Comparison of ENCODE assay signal across 13 cellular contexts in genomic region chr20:47929368-47930115, GRCh38.
DNase-seq lines count a peak whose midpoint lies in the region; ATAC-seq and TF ChIP-seq lines count a peak whose summit lies in the region.
"Had no signal": no experiment of that assay in that cellular context is flagged by ENCODE, and none has a peak within 500 bp of the region (broad histone marks: within the 10 kb centered on the region; RNA-seq: fewer than 3 reads in every experiment).

No MANE protein-coding gene starts in this region.

- H3K4me3 ChIP-seq in cardiac muscle cell (no peak overlapping the region), adipocyte (ENCODE audit: low read length) (no peak overlapping the region)
- H3K4me3 ChIP-seq: HAP-1 had no signal

- no peaks in the 10 kb centered on the region for H3K4me1 Mint-ChIP-seq in stimulated activated memory B cell treated with anti-CD40 and anti-IgM and Interleukin-4, amounts not matched to agents 10 μg/mL and 1 μg/mL and 100 μg/mL, for 72 hours
- peaks cover 17% of the 10 kb centered on the region for H3K4me1 Mint-ChIP-seq in WTC11

- H3K9me3 Mint-ChIP-seq in stimulated activated memory B cell treated with anti-CD40 and anti-IgM and Interleukin-4, amounts not matched to agents 10 μg/mL and 1 μg/mL and 100 μg/mL, for 72 hours = peaks cover 2% of the 10 kb centered on the region
- peaks cover 30% of the 10 kb centered on the region for H3K9me3 Mint-ChIP-seq in WTC11
- H3K9me3 Mint-ChIP-seq: dendritic cell treated with granulocyte-macrophage colony-stimulating factor and Interleukin-4, amounts not matched to agents 40 ng/mL and 50 ng/mL, for 4 days had no signal

- intact Hi-C loops in Right ventricle myocardium superior (cut with DNase I) = no loop called here

- POLR2A ChIA-PET in WTC11 (lab: Charles Lee) = no interaction called here

- no peak for ATAC-seq in Right ventricle myocardium superior (ENCODE audit: poor library complexity)
- peak; percentile 13 for ATAC-seq in foreskin keratinocyte
- no peak for ATAC-seq in HG03135 (IDR thresholded peaks at IDR 0.05; ENCODE audit: unreplicated experiment)
- ATAC-seq in stimulated activated memory B cell treated with anti-CD40 and anti-IgM and Interleukin-4, amounts not matched to agents 10 μg/mL and 1 μg/mL and 100 μg/mL, for 72 hours = no peak
- no peak for ATAC-seq in WTC11

- CTCF ChIA-PET in WTC11 (lab: Charles Lee) = no interaction called here

- H3K9ac ChIP-seq in adipocyte (ENCODE audit: low read length) = peak overlapping the region; percentile 47

- no peak overlapping the region for H3K4me3 Mint-ChIP-seq in stimulated activated memory B cell treated with anti-CD40 and anti-IgM and Interleukin-4, amounts not matched to agents 10 μg/mL and 1 μg/mL and 100 μg/mL, for 72 hours
- H3K4me3 Mint-ChIP-seq in WTC11 = no peak overlapping the region
- H3K4me3 Mint-ChIP-seq: dendritic cell treated with granulocyte-macrophage colony-stimulating factor and Interleukin-4, amounts not matched to agents 40 ng/mL and 50 ng/mL, for 4 days had no signal

- H3K27me3 ChIP-seq in cardiac muscle cell (no peaks in the 10 kb centered on the region), adipocyte (replicated peaks; ENCODE audit: control insufficient read depth, insufficient read depth, low read length) (peaks cover 7% of the 10 kb centered on the region), foreskin keratinocyte (no peaks in the 10 kb centered on the region)

- H3K4me1 ChIP-seq in cardiac muscle cell (ENCODE audit: low read depth) (no peaks in the 10 kb centered on the region), adipocyte (ENCODE audit: control insufficient read depth, insufficient read depth, low read length) (peaks cover 10% of the 10 kb centered on the region), foreskin keratinocyte (peaks cover 46% of the 10 kb centered on the region)
- H3K4me1 ChIP-seq: HAP-1 had no signal

- H3K27me3 Mint-ChIP-seq in stimulated activated memory B cell treated with anti-CD40 and anti-IgM and Interleukin-4, amounts not matched to agents 10 μg/mL and 1 μg/mL and 100 μg/mL, for 72 hours = peaks cover 9% of the 10 kb centered on the region
- no peaks in the 10 kb centered on the region; the same call in 1 of the 2 replicates for H3K27me3 Mint-ChIP-seq in WTC11 (ENCODE audit: low read depth)

- no peaks in the 10 kb centered on the region for H3K36me3 ChIP-seq in cardiac muscle cell
- no peaks in the 10 kb centered on the region for H3K36me3 ChIP-seq in adipocyte (ENCODE audit: control insufficient read depth, insufficient read depth, low read length, severe bottlenecking)
- H3K36me3 ChIP-seq: HAP-1 had no signal

- no peaks in the 10 kb centered on the region for H3K9me3 ChIP-seq in cardiac muscle cell (ENCODE audit: low read depth)
- H3K9me3 ChIP-seq in adipocyte (ENCODE audit: control insufficient read depth, low read length) = no peaks in the 10 kb centered on the region
- H3K9me3 ChIP-seq: HAP-1 had no signal

- TF ChIP-seq CTCF in cardiac muscle cell (IDR thresholded peaks at IDR 0.05; ENCODE audit: low read depth, low read length) (no peak), foreskin keratinocyte (conservative IDR thresholded peaks at IDR 0.05) (no peak), WTC11 (IDR thresholded peaks at IDR 0.05) (no peak)

- DNase-seq in cardiac muscle cell (ENCODE audit: low read depth in 1 of 2, low spot score in 1 of 2) (peak; percentile 30 to 75), Right ventricle myocardium superior (no peak), adipocyte (ENCODE audit: low read depth) (peak; percentile 76), foreskin keratinocyte (peak; percentile 83 to 89), WTC11 (ENCODE audit: low spot score) (no peak)
- no peak for DNase-seq in activated T-cell treated with anti-CD3 and anti-CD28 coated beads, Interleukin-2, amount 50 U/mL, for 1 hour
- DNase-seq: activated CD4-positive, CD25-positive, alpha-beta regulatory T cell treated with anti-CD3 and anti-CD28 coated beads, Interleukin-2, amount 50 U/mL, for 72 hours; activated effector memory CD4-positive, alpha-beta T cell treated with Interleukin-2 at 50 U/mL for 16 hours; stimulated activated CD4-positive, alpha-beta T cell treated with anti-CD3 and anti-CD28 coated beads, Interleukin-4, amount 100 ng/mL, for 24 hours had no signal

- H3K36me3 Mint-ChIP-seq in stimulated activated memory B cell treated with anti-CD40 and anti-IgM and Interleukin-4, amounts not matched to agents 10 μg/mL and 1 μg/mL and 100 μg/mL, for 72 hours = no peaks in the 10 kb centered on the region
- peaks cover 3% of the 10 kb centered on the region for H3K36me3 Mint-ChIP-seq in WTC11

- H3K27ac ChIP-seq in cardiac muscle cell = no peak overlapping the region
- H3K27ac ChIP-seq in foreskin keratinocyte = peak overlapping the region; percentile 99

- no peak overlapping the region for H3K27ac Mint-ChIP-seq in stimulated activated memory B cell treated with anti-CD40 and anti-IgM and Interleukin-4, amounts not matched to agents 10 μg/mL and 1 μg/mL and 100 μg/mL, for 72 hours
- no peak overlapping the region for H3K27ac Mint-ChIP-seq in WTC11
- H3K27ac Mint-ChIP-seq: dendritic cell treated with granulocyte-macrophage colony-stimulating factor and Interleukin-4, amounts not matched to agents 40 ng/mL and 50 ng/mL, for 4 days had no signal

TF ChIP-seq in WTC11, 78 proteins besides CTCF, POLR2A, EP300 and RAD21 (continues in another document):
- TF ChIP-seq ATF2 (CRISPR knock-in tag; IDR thresholded peaks at IDR 0.05; ENCODE audit: borderline replicate concordance, low read depth) (no peak), FOXJ3 (CRISPR knock-in tag; IDR thresholded peaks at IDR 0.05; ENCODE audit: borderline replicate concordance) (no peak), ELF4 (CRISPR knock-in tag; IDR thresholded peaks at IDR 0.05; ENCODE audit: low read depth) (no peak), RORB (CRISPR knock-in tag; IDR thresholded peaks at IDR 0.05) (no peak), EMX1 (CRISPR knock-in tag; IDR thresholded peaks at IDR 0.05) (no peak), ZMAT4 (CRISPR knock-in tag; IDR thresholded peaks at IDR 0.05) (no peak), AFF4 (CRISPR knock-in tag; IDR thresholded peaks at IDR 0.05; ENCODE audit: borderline replicate concordance) (no peak), ATF3 (CRISPR knock-in tag; conservative IDR thresholded peaks at IDR 0.05) (no peak), NFATC4 (CRISPR knock-in tag; IDR thresholded peaks at IDR 0.05) (no peak)

Comparison
In these comparisons a context has a peak if more than half of its experiments do, and no peak if none do; other contexts are left out.
1. DNase-seq: peak in cardiac muscle cell (2 of 2), adipocyte (single experiment) and foreskin keratinocyte (2 of 2); none in Right ventricle myocardium superior (single experiment), WTC11 (single experiment) and activated T-cell treated with anti-CD3 and anti-CD28 coated beads, Interleukin-2, amount 50 U/mL, for 1 hour (single experiment).